In the genomic region with DNA sequence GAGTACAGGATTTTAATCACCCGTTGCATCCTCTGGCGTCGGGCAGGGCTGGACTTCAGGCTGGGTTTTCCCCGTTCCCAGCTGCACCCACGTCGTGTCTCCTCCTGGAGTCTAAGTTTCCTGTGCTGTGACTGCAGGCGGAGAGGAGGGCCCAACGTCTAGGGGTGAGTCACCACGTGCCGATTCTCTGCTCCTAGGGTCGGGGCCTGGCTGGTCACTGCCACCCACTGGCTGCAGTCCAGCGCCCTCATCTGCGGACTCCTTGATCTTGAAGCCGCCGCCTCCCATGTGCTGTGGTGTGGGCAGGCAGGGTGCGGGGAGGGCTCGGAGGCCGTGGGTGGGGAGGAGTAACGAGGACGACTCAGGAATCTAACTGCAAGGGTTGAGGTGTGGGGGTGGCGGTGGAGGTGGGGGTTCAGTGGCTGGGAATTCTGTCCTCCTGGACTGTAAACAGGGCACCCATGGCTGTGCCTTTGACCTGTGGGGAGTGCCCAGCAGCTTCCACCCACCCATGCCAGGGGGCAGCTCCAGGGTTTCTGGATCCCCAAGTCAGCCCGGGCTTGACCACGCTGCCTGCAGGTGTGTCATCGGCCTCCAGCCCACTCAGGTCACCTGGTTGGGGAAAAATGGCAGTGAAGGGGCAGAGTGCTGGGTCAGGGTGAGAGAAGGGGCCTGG, we compare ENCODE assay signal across 1 cellular context.
A peak's percentile ranks its signal among the peaks of the same experiment; 100 is the strongest.
TF ChIP-seq lines count a peak whose summit lies in the region.

No MANE protein-coding gene starts in this region.

TF ChIP-seq in SK-N-SH, 30 proteins besides CTCF, POLR2A, EP300 and RAD21 (continued from another document):
- TF ChIP-seq, protein P1, sequence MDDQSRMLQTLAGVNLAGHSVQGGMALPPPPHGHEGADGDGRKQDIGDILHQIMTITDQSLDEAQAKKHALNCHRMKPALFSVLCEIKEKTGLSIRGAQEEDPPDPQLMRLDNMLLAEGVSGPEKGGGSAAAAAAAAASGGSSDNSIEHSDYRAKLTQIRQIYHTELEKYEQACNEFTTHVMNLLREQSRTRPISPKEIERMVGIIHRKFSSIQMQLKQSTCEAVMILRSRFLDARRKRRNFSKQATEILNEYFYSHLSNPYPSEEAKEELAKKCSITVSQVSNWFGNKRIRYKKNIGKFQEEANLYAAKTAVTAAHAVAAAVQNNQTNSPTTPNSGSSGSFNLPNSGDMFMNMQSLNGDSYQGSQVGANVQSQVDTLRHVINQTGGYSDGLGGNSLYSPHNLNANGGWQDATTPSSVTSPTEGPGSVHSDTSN (IDR thresholded peaks at IDR 0.05) = no peak
- TF ChIP-seq ELF1 (IDR thresholded peaks at IDR 0.05) (no peak), SMC3 (IDR thresholded peaks at IDR 0.05; ENCODE audit: low read depth, low read length) (0 out of 2 replicates have a peak, but pooled peaks have one; percentile 6), RFX5 (IDR thresholded peaks at IDR 0.05; ENCODE audit: low read length) (no peak), EZH2phosphoT487 (IDR thresholded peaks at IDR 0.05; ENCODE audit: borderline replicate concordance, low read depth) (no peak), GATA2 (CRISPR knock-in tag; IDR thresholded peaks at IDR 0.05) (no peak), JUND (IDR thresholded peaks at IDR 0.05) (peak; percentile 21; the same call in 1 of the 2 replicates), RXRA (IDR thresholded peaks at IDR 0.05; ENCODE audit: borderline replicate concordance, low read depth) (no peak)
- TF ChIP-seq, protein P2, sequence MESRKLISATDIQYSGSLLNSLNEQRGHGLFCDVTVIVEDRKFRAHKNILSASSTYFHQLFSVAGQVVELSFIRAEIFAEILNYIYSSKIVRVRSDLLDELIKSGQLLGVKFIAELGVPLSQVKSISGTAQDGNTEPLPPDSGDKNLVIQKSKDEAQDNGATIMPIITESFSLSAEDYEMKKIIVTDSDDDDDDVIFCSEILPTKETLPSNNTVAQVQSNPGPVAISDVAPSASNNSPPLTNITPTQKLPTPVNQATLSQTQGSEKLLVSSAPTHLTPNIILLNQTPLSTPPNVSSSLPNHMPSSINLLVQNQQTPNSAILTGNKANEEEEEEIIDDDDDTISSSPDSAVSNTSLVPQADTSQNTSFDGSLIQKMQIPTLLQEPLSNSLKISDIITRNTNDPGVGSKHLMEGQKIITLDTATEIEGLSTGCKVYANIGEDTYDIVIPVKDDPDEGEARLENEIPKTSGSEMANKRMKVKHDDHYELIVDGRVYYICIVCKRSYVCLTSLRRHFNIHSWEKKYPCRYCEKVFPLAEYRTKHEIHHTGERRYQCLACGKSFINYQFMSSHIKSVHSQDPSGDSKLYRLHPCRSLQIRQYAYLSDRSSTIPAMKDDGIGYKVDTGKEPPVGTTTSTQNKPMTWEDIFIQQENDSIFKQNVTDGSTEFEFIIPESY (IDR thresholded peaks at IDR 0.05; ENCODE audit: borderline replicate concordance, low read depth) = no peak
